In genomic region chr9:33288235-33288634, GRCh38 we compare ENCODE assay signal across 18 cellular contexts. TPM values are rescaled to one million over a fixed set of nuclear protein-coding genes. Genes with fewer than 3 reads are reported as not detected.
DNase-seq lines count a peak whose midpoint lies in the region; ATAC-seq and TF ChIP-seq lines count a peak whose summit lies in the region.
"Had no signal": no experiment of that assay in that cellular context is flagged by ENCODE, and none has a peak within 500 bp of the region (broad histone marks: within the 10 kb centered on the region; RNA-seq: fewer than 3 reads in every experiment).

No MANE protein-coding gene starts in this region.

- H3K4me2 ChIP-seq in mammary epithelial cell (ENCODE audit: insufficient read depth, low read depth, low read length): no peak overlapping the region

- no peaks in the 10 kb centered on the region for H4K20me1 ChIP-seq in mammary epithelial cell (ENCODE audit: insufficient read depth, low read length)

- ATAC-seq in HG02870 (IDR thresholded peaks at IDR 0.05; ENCODE audit: unreplicated experiment) (no peak), GM18909 (IDR thresholded peaks at IDR 0.05; ENCODE audit: poor library complexity, unreplicated experiment) (no peak), aorta (ENCODE audit: low FRiP score) (no peak)
- ATAC-seq: activated naive CD4-positive, alpha-beta T cell treated with anti-CD3 and anti-CD28 coated beads, Interleukin-2, amount 50 U/mL, for 72 hours; heart left ventricle; left cardiac atrium; sciatic nerve had no signal

- H3K4me1 ChIP-seq in breast epithelium (peaks cover 0 to 6% of the 10 kb centered on the region in 2 donors), mammary epithelial cell (ENCODE audit: insufficient read depth, low read length) (peaks cover 23% of the 10 kb centered on the region), ascending aorta (peaks cover 5 to 23% of the 10 kb centered on the region in 2 donors), neutrophil (ENCODE audit: control insufficient read depth in 1 of 2, insufficient read depth in 1 of 2, low read depth in 1 of 2, low read length in 1 of 2) (peaks cover 28 to 30% of the 10 kb centered on the region in 2 experiments), vagina (peaks cover 33% of the 10 kb centered on the region), aorta (ENCODE audit: control insufficient read depth in 1 of 2, insufficient read depth in 2 of 2, low read length in 2 of 2) (peaks cover 0 to 3% of the 10 kb centered on the region in 2 donors)

- CTCF ChIA-PET in mammary epithelial cell (lab: Charles Lee; ENCODE audit: low non-redundant PET): no interaction called here

- no peak for TF ChIP-seq CTCF in breast epithelium (IDR thresholded peaks at IDR 0.05)
- no peak for TF ChIP-seq CTCF in mammary epithelial cell (conservative IDR thresholded peaks at IDR 0.05 in 1 of 2, IDR thresholded peaks at IDR 0.05 in 1 of 2; ENCODE audit: extremely low read depth in 1 of 2, insufficient read depth in 1 of 2, low read depth in 1 of 2, low read length in 2 of 2)
- TF ChIP-seq CTCF in ascending aorta (IDR thresholded peaks at IDR 0.05): no peak
- no peak for TF ChIP-seq CTCF in neutrophil (IDR thresholded peaks at IDR 0.05)
- no peak for TF ChIP-seq CTCF in vagina (IDR thresholded peaks at IDR 0.05)

- DNase-seq in breast epithelium (ENCODE audit: low spot score in 2 of 2) (no peak), mammary epithelial cell (no peak), ascending aorta (ENCODE audit: low spot score in 2 of 2) (no peak), vagina (ENCODE audit: extremely low spot score in 2 of 2) (no peak), aorta (no peak)
- DNase-seq: activated CD4-positive, alpha-beta T cell treated with anti-CD3 and anti-CD28 coated beads, Interleukin-2, amount 50 U/mL, for 4 hours; DMS79; H9; left cardiac atrium; NCI-H1436; NCI-H510A treated with DMSO at 0.1 percent for 48 hours had no signal

- H2AFZ ChIP-seq in mammary epithelial cell (ENCODE audit: low read depth, low read length): no peak overlapping the region

- H3K27ac ChIP-seq in breast epithelium (peak overlapping the region; percentile 13 to 100), mammary epithelial cell (ENCODE audit: insufficient read depth, low read depth, low read length) (no peak overlapping the region), ascending aorta (peak overlapping the region; percentile 99), neutrophil (peak overlapping the region; percentile 96), vagina (peak overlapping the region; percentile 98), aorta (ENCODE audit: low read depth in 1 of 2, low read length in 2 of 2) (no peak overlapping the region)

- no peak overlapping the region for H3K4me3 ChIP-seq in breast epithelium
- H3K4me3 ChIP-seq in mammary epithelial cell (replicated peaks in 1 of 3; ENCODE audit: insufficient read depth in 1 of 3, low read depth in 2 of 3, low read length in 3 of 3): no peak overlapping the region
- H3K4me3 ChIP-seq in ascending aorta: no peak overlapping the region
- no peak overlapping the region for H3K4me3 ChIP-seq in neutrophil (ENCODE audit: low read depth in 1 of 2, low read length in 1 of 2)
- no peak overlapping the region for H3K4me3 ChIP-seq in vagina
- no peak overlapping the region for H3K4me3 ChIP-seq in aorta (ENCODE audit: low read length in 2 of 2)
- H3K4me3 ChIP-seq: heart left ventricle had no signal

- H3K27me3 ChIP-seq in breast epithelium: no peaks in the 10 kb centered on the region
- no peaks in the 10 kb centered on the region for H3K27me3 ChIP-seq in mammary epithelial cell (ENCODE audit: insufficient read depth, low read length)
- H3K27me3 ChIP-seq in ascending aorta: no peaks in the 10 kb centered on the region
- no peaks in the 10 kb centered on the region for H3K27me3 ChIP-seq in neutrophil
- H3K27me3 ChIP-seq in vagina: no peaks in the 10 kb centered on the region
- H3K27me3 ChIP-seq in aorta (ENCODE audit: control insufficient read depth in 1 of 2, insufficient read depth in 2 of 2, low read length in 1 of 2): no peaks in the 10 kb centered on the region
- H3K27me3 ChIP-seq: heart left ventricle had no signal

- TF ChIP-seq POLR2A in breast epithelium (IDR thresholded peaks at IDR 0.05): no peak
- no peak for TF ChIP-seq POLR2A in vagina (IDR thresholded peaks at IDR 0.05)

- in situ Hi-C loops in mammary epithelial cell (cut with MboI; ENCODE audit: low sequenced_read_pairs in 2 of 2): loop anchor here in 1 of 2 donors (25.0 kb wide), 1 partner anchor 174 kb away; the partner anchor contains the start of gene NOL6

- H3K9me3 ChIP-seq in breast epithelium (no peaks in the 10 kb centered on the region), mammary epithelial cell (replicated peaks; ENCODE audit: insufficient read depth, low read length) (no peaks in the 10 kb centered on the region), ascending aorta (no peaks in the 10 kb centered on the region), neutrophil (no peaks in the 10 kb centered on the region), vagina (no peaks in the 10 kb centered on the region), aorta (ENCODE audit: control insufficient read depth, low read length) (no peaks in the 10 kb centered on the region)
- H3K9me3 ChIP-seq: heart left ventricle had no signal

- no CpG with 5 or more reads among the region's 4 CpGs for WGBS in mammary epithelial cell (ENCODE audit: low coverage, missing lambda C conversion rate)
- 74 to 89% methylated on average over 3 to 4 of the region's 4 CpGs for WGBS in aorta, 2 donors

- no peak overlapping the region for H3K9ac ChIP-seq in mammary epithelial cell (ENCODE audit: insufficient read depth, low read length)

- peaks cover 26% of the 10 kb centered on the region for H3K79me2 ChIP-seq in mammary epithelial cell (ENCODE audit: insufficient read depth, low read length)

- intact Hi-C loops in breast epithelium (cut with DNase I; ENCODE audit: low total_unique reads): no loop called here
- intact Hi-C loops in mammary epithelial cell (cut with micrococcal nuclease): no loop called here
- intact Hi-C loops in ascending aorta (cut with DNase I): no loop called here
- intact Hi-C loops in vagina (cut with DNase I): no loop called here
- intact Hi-C loops in aorta (cut with DNase I): loop anchor here in 1 of 2 donors (10.0 kb wide), 1 partner anchor 177 kb away; no protein-coding TSS in a partner anchor

- no peaks in the 10 kb centered on the region for H3K36me3 ChIP-seq in breast epithelium
- peaks cover 10% of the 10 kb centered on the region for H3K36me3 ChIP-seq in mammary epithelial cell (ENCODE audit: insufficient read depth, low read length)
- H3K36me3 ChIP-seq in ascending aorta: peaks cover 0 to 14% of the 10 kb centered on the region in 2 donors
- H3K36me3 ChIP-seq in neutrophil: peaks cover 9% of the 10 kb centered on the region
- H3K36me3 ChIP-seq in vagina: no peaks in the 10 kb centered on the region
- H3K36me3 ChIP-seq in aorta (ENCODE audit: control insufficient read depth in 1 of 2, insufficient read depth in 2 of 2, low read length in 1 of 2): peaks cover 0 to 3% of the 10 kb centered on the region in 2 donors

- no TSS peak for BruUV-seq in mammary epithelial cell (replicated peaks; lab: Mats Ljungman, UMichigan)

- dilution Hi-C loops in mammary epithelial cell (cut with HindIII; ENCODE audit: low sequenced_read_pairs): no loop called here

RNA-seq across cellular contexts. Expression of gene NFX1, which starts 2.1 kb away (rescaled TPM):
- 10 to 100 TPM; 36.3 to 45.5 (median 38.3) TPM for total RNA-seq in breast epithelium
- total RNA-seq in mammary epithelial cell: 10 to 100 TPM; 29.8 to 47.2 TPM
- polyA plus RNA-seq in mammary epithelial cell: 23.8 TPM
- polyA minus RNA-seq in mammary epithelial cell: 33.1 TPM
- 14.2 TPM for total RNA-seq in ascending aorta
- total RNA-seq in vagina: 34.1 TPM
- 10 to 100 TPM; 35.8 to 38.3 TPM for total RNA-seq in aorta
- 10 to 100 TPM; 21.4 to 23.5 TPM for polyA plus RNA-seq in aorta

RNA-seq across cellular contexts. Expression of gene CHMP5, which starts 23.4 kb away (rescaled TPM):
- total RNA-seq in breast epithelium: 10 to 100 TPM; 63.1 to 73.4 (median 65.5) TPM
- total RNA-seq in mammary epithelial cell: 10 to 100 TPM; 52.7 to 54.0 TPM
- polyA plus RNA-seq in mammary epithelial cell: 50.6 TPM
- 30.3 TPM for polyA minus RNA-seq in mammary epithelial cell
- 47.5 TPM for total RNA-seq in ascending aorta
- 41.5 TPM for total RNA-seq in vagina
- 10 to 100 TPM; 53.1 to 59.0 TPM for total RNA-seq in aorta
- polyA plus RNA-seq in aorta: 100 to 1,000 TPM in 1 of 2 donors, 10 to 100 TPM in 1; 71.1 to 141 TPM

RNA-seq across cellular contexts. Expression of gene BAG1, which starts 23.7 kb away (rescaled TPM):
- total RNA-seq in breast epithelium (10 to 100 TPM; 34.7 to 54.7 (median 44.9) TPM), mammary epithelial cell (10 to 100 TPM; 28.5 to 30.9 TPM), ascending aorta (58.5 TPM), vagina (127 TPM), aorta (10 to 100 TPM; 60.4 to 82.0 TPM)
- polyA plus RNA-seq in mammary epithelial cell (20.3 TPM), aorta (100 to 1,000 TPM; 104 to 190 TPM)
- 5.4 TPM for polyA minus RNA-seq in mammary epithelial cell

RNA-seq across cellular contexts. Expression of gene SPINK4, which starts 48.3 kb away (rescaled TPM):
- total RNA-seq in breast epithelium (not detected), mammary epithelial cell (not detected), ascending aorta (not detected), vagina (not detected), aorta (not detected)
- polyA plus RNA-seq in mammary epithelial cell (not detected), aorta (100 to 1,000 TPM in 1 of 2 donors, not detected in 1; 129 TPM)
- polyA minus RNA-seq in mammary epithelial cell: not detected
- total RNA-seq: activated naive CD4-positive, alpha-beta T cell treated with anti-CD3 and anti-CD28 coated beads, Interleukin-2, amount 50 U/mL, for 72 hours; H9; heart left ventricle; left cardiac atrium; sciatic nerve; subcutaneous adipose tissue had no signal
- polyA plus RNA-seq: heart left ventricle had no signal

Comparison
In these comparisons a context has a peak if more than half of its experiments do, and no peak if none do; other contexts are left out.
1. H3K27ac ChIP-seq: peak in breast epithelium (2 of 2), ascending aorta (2 of 2), neutrophil (single experiment) and vagina (single experiment); none in mammary epithelial cell (single experiment) and aorta (0 of 2).